In the genomic region with DNA sequence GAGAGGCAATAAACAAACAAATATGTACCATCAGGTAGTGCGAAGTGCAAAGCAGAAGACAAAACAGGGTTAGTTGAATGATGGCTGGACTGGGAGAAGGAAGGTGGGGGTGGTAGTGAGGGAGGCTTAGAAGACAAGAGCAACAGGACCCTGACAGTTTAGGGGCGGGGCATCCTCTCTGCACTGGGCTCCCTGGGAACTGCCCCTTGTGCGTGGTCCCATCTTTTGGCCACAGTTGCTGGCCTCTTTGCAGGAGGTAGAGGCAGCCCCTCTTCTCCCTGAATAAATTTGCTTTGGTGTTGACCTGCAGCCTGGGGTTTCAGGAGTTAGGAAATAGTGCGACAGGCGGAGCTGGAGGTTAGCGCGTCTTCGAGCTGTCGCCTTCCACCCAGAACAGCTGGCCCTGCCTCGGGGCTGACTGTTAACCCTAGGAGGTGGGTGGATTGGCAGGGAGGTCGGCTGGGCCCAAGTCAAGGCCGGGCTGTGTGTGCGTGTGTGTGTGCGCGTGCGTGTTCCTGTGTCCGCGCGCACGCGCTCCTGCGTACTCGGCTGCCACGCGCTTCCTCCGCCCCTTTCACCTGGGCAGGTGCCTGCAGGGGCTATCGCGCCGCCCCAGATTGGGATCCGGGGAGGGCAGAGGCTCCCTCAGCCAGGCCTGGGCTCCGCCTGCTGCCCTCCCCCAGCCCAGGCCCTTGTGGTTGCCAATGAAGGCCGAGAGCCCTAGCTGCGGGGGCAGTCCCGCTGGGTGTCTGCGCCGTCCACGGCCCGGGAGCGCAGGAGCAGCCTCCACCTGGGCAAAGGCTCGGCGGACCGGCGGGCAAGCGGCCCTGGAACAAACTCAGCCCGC, we compare ENCODE assay signal across 9 cellular contexts.
A peak's percentile ranks its signal among the peaks of the same experiment; 100 is the strongest.
DNase-seq lines count a peak whose midpoint lies in the region; ATAC-seq lines count a peak whose summit lies in the region.
"Had no signal": no experiment of that assay in that cellular context is flagged by ENCODE, and none has a peak within 500 bp of the region (broad histone marks: within the 10 kb centered on the region; RNA-seq: fewer than 3 reads in every experiment).

No MANE protein-coding gene starts in this region.

- ATAC-seq in stimulated activated memory B cell treated with anti-CD40 and anti-IgM and Interleukin-4, amounts not matched to agents 10 μg/mL and 1 μg/mL and 100 μg/mL, for 72 hours, result no peak
- no peak for ATAC-seq in aorta (ENCODE audit: low FRiP score)
- no peak for ATAC-seq in HG02973 (IDR thresholded peaks at IDR 0.05; ENCODE audit: unreplicated experiment)
- no peak for ATAC-seq in GM21526 (IDR thresholded peaks at IDR 0.05; ENCODE audit: low FRiP score, unreplicated experiment)

- no peak overlapping the region for H3K27ac ChIP-seq in aorta (ENCODE audit: low read depth in 1 of 2, low read length in 2 of 2)

- H3K36me3 ChIP-seq in aorta (ENCODE audit: control insufficient read depth in 1 of 2, insufficient read depth in 2 of 2, low read length in 1 of 2), result no peaks in the 10 kb centered on the region

- no peaks in the 10 kb centered on the region for H3K4me1 ChIP-seq in aorta (ENCODE audit: control insufficient read depth in 1 of 2, insufficient read depth in 2 of 2, low read length in 2 of 2)

- H3K9me3 ChIP-seq in aorta (ENCODE audit: control insufficient read depth, low read length), result no peaks in the 10 kb centered on the region

- DNase-seq in NCI-H1930 (lab: John Stamatoyannopoulos, UW) (peak; percentile 26 to 48), astrocyte of the hippocampus (ENCODE audit: low read depth, low spot score) (peak; percentile 29), islet precursor cell (peak; percentile 84), aorta (no peak), hepatic stellate cell (ENCODE audit: low spot score) (no peak)
- DNase-seq: activated T-cell treated with anti-CD3 and anti-CD28 coated beads, Interleukin-2, amount 50 U/mL, for 72 hours had no signal

- no peaks in the 10 kb centered on the region for H3K36me3 Mint-ChIP-seq in stimulated activated memory B cell treated with anti-CD40 and anti-IgM and Interleukin-4, amounts not matched to agents 10 μg/mL and 1 μg/mL and 100 μg/mL, for 72 hours

- H3K27me3 Mint-ChIP-seq in stimulated activated memory B cell treated with anti-CD40 and anti-IgM and Interleukin-4, amounts not matched to agents 10 μg/mL and 1 μg/mL and 100 μg/mL, for 72 hours, result peaks cover 35% of the 10 kb centered on the region

- 5 to 6% methylated on average over 43 to 45 of the region's 45 CpGs for WGBS in aorta, 2 donors

- no peak overlapping the region for H3K27ac Mint-ChIP-seq in stimulated activated memory B cell treated with anti-CD40 and anti-IgM and Interleukin-4, amounts not matched to agents 10 μg/mL and 1 μg/mL and 100 μg/mL, for 72 hours
- H3K27ac Mint-ChIP-seq: activated T-cell treated with anti-CD3 and anti-CD28 coated beads, Interleukin-2, amount 50 U/mL, for 72 hours had no signal

- peaks cover 0 to 4% of the 10 kb centered on the region in 2 donors for H3K27me3 ChIP-seq in aorta (ENCODE audit: control insufficient read depth in 1 of 2, insufficient read depth in 2 of 2, low read length in 1 of 2)

- intact Hi-C loops in aorta (cut with DNase I), result no loop called here

- no peak overlapping the region for H3K4me3 ChIP-seq in aorta (ENCODE audit: low read length in 2 of 2)

- H3K4me1 Mint-ChIP-seq in stimulated activated memory B cell treated with anti-CD40 and anti-IgM and Interleukin-4, amounts not matched to agents 10 μg/mL and 1 μg/mL and 100 μg/mL, for 72 hours, result no peaks in the 10 kb centered on the region

- H3K4me3 Mint-ChIP-seq in stimulated activated memory B cell treated with anti-CD40 and anti-IgM and Interleukin-4, amounts not matched to agents 10 μg/mL and 1 μg/mL and 100 μg/mL, for 72 hours, result peak overlapping the region; percentile 6

- H3K9me3 Mint-ChIP-seq in stimulated activated memory B cell treated with anti-CD40 and anti-IgM and Interleukin-4, amounts not matched to agents 10 μg/mL and 1 μg/mL and 100 μg/mL, for 72 hours, result no peaks in the 10 kb centered on the region
- H3K9me3 Mint-ChIP-seq: activated T-cell treated with anti-CD3 and anti-CD28 coated beads, Interleukin-2, amount 50 U/mL, for 72 hours had no signal

Comparison
In these comparisons a context has a peak if more than half of its experiments do, and no peak if none do; other contexts are left out.
1. DNase-seq: peak in NCI-H1930 (2 of 2), astrocyte of the hippocampus (single experiment) and islet precursor cell (single experiment); none in aorta (0 of 2) and hepatic stellate cell (single experiment).